Comparison of ENCODE assay signal across 22 cellular contexts in the genomic region with DNA sequence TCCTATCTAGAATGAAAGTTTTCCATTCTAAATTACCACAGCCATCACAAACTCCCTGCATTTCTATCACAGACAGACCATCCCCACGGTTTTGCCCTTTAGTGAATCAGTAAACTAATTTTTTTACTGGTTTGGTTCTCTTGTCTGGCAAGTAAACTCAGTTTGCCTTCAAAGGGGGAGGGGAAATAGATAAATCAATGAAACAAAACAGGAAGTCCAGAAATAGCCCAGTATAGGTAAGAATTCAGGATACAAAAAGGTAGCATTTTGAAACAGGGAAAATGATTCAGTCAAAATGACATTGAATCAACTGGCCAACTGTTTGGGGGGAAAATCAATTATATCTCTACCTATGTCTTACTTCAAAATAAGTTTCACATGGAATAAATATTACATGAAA. TPM values are rescaled to one million over a fixed set of nuclear protein-coding genes. Genes with fewer than 3 reads are reported as not detected.
A peak's percentile ranks its signal among the peaks of the same experiment; 100 is the strongest.
DNase-seq lines count a peak whose midpoint lies in the region; ATAC-seq, FAIRE-seq and TF ChIP-seq lines count a peak whose summit lies in the region.
"Had no signal": no experiment of that assay in that cellular context is flagged by ENCODE, and none has a peak within 500 bp of the region (broad histone marks: within the 10 kb centered on the region; RNA-seq: fewer than 3 reads in every experiment).

No MANE protein-coding gene starts in this region.

- H3K9me3 Mint-ChIP-seq in CD4-positive, CD25-positive, alpha-beta regulatory T cell, result no peaks in the 10 kb centered on the region
- H3K9me3 Mint-ChIP-seq in activated naive CD4-positive, alpha-beta T cell treated with anti-CD3 and anti-CD28 coated beads for 36 hours, result no peaks in the 10 kb centered on the region
- H3K9me3 Mint-ChIP-seq: CD4-positive, alpha-beta T cell; CD8-positive, alpha-beta T cell had no signal

- no peak for TF ChIP-seq RAD21 in HepG2 (CRISPR knock-in tag; IDR thresholded peaks at IDR 0.05)

- no peaks in the 10 kb centered on the region for H3K36me3 Mint-ChIP-seq in CD4-positive, CD25-positive, alpha-beta regulatory T cell
- H3K36me3 Mint-ChIP-seq in activated naive CD4-positive, alpha-beta T cell treated with anti-CD3 and anti-CD28 coated beads for 36 hours (ENCODE audit: low read depth), result no peaks in the 10 kb centered on the region
- H3K36me3 Mint-ChIP-seq: CD14-positive monocyte; CD8-positive, alpha-beta T cell had no signal

- H3K9ac ChIP-seq in HepG2 (ENCODE audit: insufficient read depth, low read depth, low read length), result no peak overlapping the region
- H3K9ac ChIP-seq: BLaER1 treated with 17β-estradiol and CSF1 and Interleukin-3, amounts not matched to agents 10 nM and 100 nM had no signal

- CTCF ChIA-PET in OCI-LY7 (lab: Charles Lee; ENCODE audit: unreplicated experiment) (no interaction called here), HepG2 (lab: Yijun Ruan, JAX; ENCODE audit: low intra/inter-chr PET ratio, low total read pairs) (no interaction called here)
- CTCF ChIA-PET in activated naive CD4-positive, alpha-beta T cell treated with anti-CD3 and anti-CD28 coated beads for 36 hours (lab: Charles Lee), result no interaction called here

- intact Hi-C loops in OCI-LY7 (cut with micrococcal nuclease; ENCODE audit: unreplicated experiment) (no loop called here), HepG2 (cut with micrococcal nuclease; ENCODE audit: unreplicated experiment) (no loop called here)
- intact Hi-C loops in activated naive CD4-positive, alpha-beta T cell treated with anti-CD3 and anti-CD28 coated beads for 36 hours (cut with micrococcal nuclease), result no loop called here

- H4K20me1 ChIP-seq in OCI-LY7 (ENCODE audit: insufficient read depth, low read length) (no peaks in the 10 kb centered on the region), HepG2 (ENCODE audit: insufficient read depth, low read length) (no peaks in the 10 kb centered on the region)
- H4K20me1 ChIP-seq: BLaER1 treated with 17β-estradiol and CSF1 and Interleukin-3, amounts not matched to agents 10 nM and 100 nM had no signal

- FAIRE-seq in GM18507 (lab: Jason Lieb, UNC) (peak; percentile 44), HepG2 (lab: Jason Lieb, UNC) (no peak)
- FAIRE-seq: A549, D721Med, GM12892, GM19239 had no signal

- peaks cover 5% of the 10 kb centered on the region for H3K4me1 ChIP-seq in CD4-positive, CD25-positive, alpha-beta regulatory T cell (ENCODE audit: control insufficient read depth, insufficient read depth, low read length, poor library complexity, severe bottlenecking)
- H3K4me1 ChIP-seq in OCI-LY7 (ENCODE audit: insufficient read depth, low read length, poor library complexity, severe bottlenecking), result peaks cover 4% of the 10 kb centered on the region
- H3K4me1 ChIP-seq in HepG2 (ENCODE audit: insufficient read depth, low read length), result peaks cover 6% of the 10 kb centered on the region
- H3K4me1 ChIP-seq: A549; BLaER1 treated with 17β-estradiol and CSF1 and Interleukin-3, amounts not matched to agents 10 nM and 100 nM; Caco-2 had no signal

- no peaks in the 10 kb centered on the region for H3K27me3 Mint-ChIP-seq in CD4-positive, CD25-positive, alpha-beta regulatory T cell
- H3K27me3 Mint-ChIP-seq in activated naive CD4-positive, alpha-beta T cell treated with anti-CD3 and anti-CD28 coated beads for 36 hours (ENCODE audit: low read depth), result no peaks in the 10 kb centered on the region
- H3K27me3 Mint-ChIP-seq: B cell; CD4-positive, alpha-beta T cell had no signal

- H3K27me3 ChIP-seq in CD4-positive, CD25-positive, alpha-beta regulatory T cell (ENCODE audit: control insufficient read depth, insufficient read depth, low read length), result no peaks in the 10 kb centered on the region
- 0 out of 5 replicates have a peak, but pooled peaks cover 0 to 5% of the 10 kb centered on the region in 2 experiments for H3K27me3 ChIP-seq in HepG2 (ENCODE audit: control insufficient read depth in 1 of 2, insufficient read depth in 2 of 2, low read length in 2 of 2)
- H3K27me3 ChIP-seq: BLaER1 treated with 17β-estradiol and CSF1 and Interleukin-3, amounts not matched to agents 10 nM and 100 nM had no signal

- POLR2A ChIA-PET in OCI-LY7 (lab: Charles Lee) (no interaction called here), HepG2 (lab: Yijun Ruan, JAX) (no interaction called here)

- 3% methylated on average over 1 of the region's 1 CpG for WGBS in HepG2 (ENCODE audit: low lambda C conversion rate)

- no peak for TF ChIP-seq EP300 in HepG2 (IDR thresholded peaks at IDR 0.05; ENCODE audit: low read depth in 2 of 2, low read length in 2 of 2)
- TF ChIP-seq EP300 in HepG2 (CRISPR knock-in tag; IDR thresholded peaks at IDR 0.05; ENCODE audit: borderline replicate concordance), result no peak

- in situ Hi-C loops in HepG2 (cut with HindIII; ENCODE audit: extremely low pct_ligation_motif_present, low pct_unique_long_range_greater_than_20kb), result no loop called here

- H3K4me1 Mint-ChIP-seq in CD4-positive, CD25-positive, alpha-beta regulatory T cell, result peaks cover 5 to 10% (median 7%) of the 10 kb centered on the region in 4 donors
- peaks cover 8% of the 10 kb centered on the region for H3K4me1 Mint-ChIP-seq in activated naive CD4-positive, alpha-beta T cell treated with anti-CD3 and anti-CD28 coated beads for 36 hours (ENCODE audit: low read depth)
- H3K4me1 Mint-ChIP-seq: CD14-positive monocyte had no signal

- no peak overlapping the region for H3K4me3 ChIP-seq in CD4-positive, CD25-positive, alpha-beta regulatory T cell (ENCODE audit: low read depth, low read length)
- no peak overlapping the region for H3K4me3 ChIP-seq in OCI-LY7 (ENCODE audit: low read depth, low read length, poor library complexity, severe bottlenecking)
- H3K4me3 ChIP-seq in HepG2 (replicated peaks in 1 of 3; ENCODE audit: insufficient read depth in 1 of 3, low read depth in 2 of 3, low read length in 3 of 3), result no peak overlapping the region
- H3K4me3 ChIP-seq: A549; BLaER1 treated with 17β-estradiol and CSF1 and Interleukin-3, amounts not matched to agents 10 nM and 100 nM had no signal

- DNase-seq in CD4-positive, CD25-positive, alpha-beta regulatory T cell, result peak in 1 of 3 donors; percentile 20
- DNase-seq in GM18507 (ENCODE audit: extremely low spot score, insufficient read length, low read depth), result no peak
- DNase-seq in OCI-LY7 (ENCODE audit: low spot score), result no peak
- no peak for DNase-seq in HepG2 (ENCODE audit: low spot score)
- no peak for DNase-seq in epidermal melanocyte (ENCODE audit: insufficient read length, low spot score)
- DNase-seq in stimulated activated CD4-positive, alpha-beta T cell treated with anti-CD3 and anti-CD28 coated beads, Interleukin-4, amount 100 ng/mL, for 4 hours, result no peak
- DNase-seq in activated naive CD4-positive, alpha-beta T cell treated with anti-CD3 and anti-CD28 coated beads for 36 hours, result no peak
- DNase-seq: AML-193; Caco-2; Calu3; CD4-positive, alpha-beta T cell; CD8-positive, alpha-beta T cell; DMS79 treated with DMSO at 0.1 percent for 48 hours; GF-D8 had no signal

- no peaks in the 10 kb centered on the region for H3K9me2 ChIP-seq in OCI-LY7 (ENCODE audit: insufficient read depth, low read length)

- no peak overlapping the region for H3K27ac ChIP-seq in CD4-positive, CD25-positive, alpha-beta regulatory T cell (ENCODE audit: insufficient read depth, low read length, poor library complexity, severe bottlenecking)
- no peak overlapping the region for H3K27ac ChIP-seq in OCI-LY7 (ENCODE audit: low read depth, low read length, poor library complexity, severe bottlenecking)
- H3K27ac ChIP-seq in HepG2 (ENCODE audit: extremely low read length, insufficient read depth, low read length), result no peak overlapping the region
- H3K27ac ChIP-seq: 22Rv1; A549; BLaER1 treated with 17β-estradiol and CSF1 and Interleukin-3, amounts not matched to agents 10 nM and 100 nM had no signal

- H3K79me2 ChIP-seq in OCI-LY7 (ENCODE audit: insufficient read depth, low read depth, low read length), result no peaks in the 10 kb centered on the region
- no peaks in the 10 kb centered on the region for H3K79me2 ChIP-seq in HepG2 (ENCODE audit: insufficient read depth, low read length)

- ATAC-seq in CD4-positive, CD25-positive, alpha-beta regulatory T cell (ENCODE audit: low read depth in 2 of 2), result no peak
- no peak for ATAC-seq in HepG2
- ATAC-seq: A549; CD8-positive, alpha-beta T cell had no signal

- no peaks in the 10 kb centered on the region for H3K36me3 ChIP-seq in CD4-positive, CD25-positive, alpha-beta regulatory T cell (ENCODE audit: control insufficient read depth, insufficient read depth, low read length)
- H3K36me3 ChIP-seq in OCI-LY7 (ENCODE audit: insufficient read depth, low read length) (no peaks in the 10 kb centered on the region), HepG2 (replicated peaks in 1 of 2; ENCODE audit: control insufficient read depth in 1 of 2, insufficient read depth in 2 of 2, low read length in 2 of 2) (no peaks in the 10 kb centered on the region)
- H3K36me3 ChIP-seq: BLaER1 treated with 17β-estradiol and CSF1 and Interleukin-3, amounts not matched to agents 10 nM and 100 nM had no signal

- H3K4me3 Mint-ChIP-seq in CD4-positive, CD25-positive, alpha-beta regulatory T cell, result no peak overlapping the region
- no peak overlapping the region for H3K4me3 Mint-ChIP-seq in activated naive CD4-positive, alpha-beta T cell treated with anti-CD3 and anti-CD28 coated beads for 36 hours
- H3K4me3 Mint-ChIP-seq: B cell; CD14-positive monocyte; CD4-positive, alpha-beta T cell; CD8-positive, alpha-beta T cell had no signal

- no peak for TF ChIP-seq CTCF in OCI-LY7 (conservative IDR thresholded peaks at IDR 0.05; ENCODE audit: low read length)
- TF ChIP-seq CTCF in HepG2 (CRISPR knock-in tag; IDR thresholded peaks at IDR 0.05), result no peak

- H3K4me2 ChIP-seq in OCI-LY7 (ENCODE audit: low read length) (0 out of 2 replicates have a peak overlapping the region, but pooled peaks have one; percentile 20), HepG2 (ENCODE audit: low read depth, low read length) (no peak overlapping the region)
- H3K4me2 ChIP-seq: A549; BLaER1 treated with 17β-estradiol and CSF1 and Interleukin-3, amounts not matched to agents 10 nM and 100 nM had no signal

- TF ChIP-seq POLR2A in HepG2 (IDR thresholded peaks at IDR 0.05; ENCODE audit: insufficient read depth in 1 of 2, low read depth in 2 of 2, low read length in 2 of 2), result no peak

- H3K27ac Mint-ChIP-seq in CD4-positive, CD25-positive, alpha-beta regulatory T cell, result peak overlapping the region in 2 of 3 donors; percentile 16 to 42
- no peak overlapping the region for H3K27ac Mint-ChIP-seq in activated naive CD4-positive, alpha-beta T cell treated with anti-CD3 and anti-CD28 coated beads for 36 hours
- H3K27ac Mint-ChIP-seq: B cell; CD14-positive monocyte; CD4-positive, alpha-beta T cell had no signal

- BruUV-seq in OCI-LY7 (replicated peaks; lab: Mats Ljungman, UMichigan), result no TSS peak
- BruUV-seq in HepG2 (replicated peaks; lab: Mats Ljungman, UMichigan), result no TSS peak

- H2AFZ ChIP-seq in OCI-LY7 (ENCODE audit: low read length) (peak overlapping the region; percentile 56; the same call in 1 of the 2 replicates), HepG2 (ENCODE audit: low read length) (no peak overlapping the region)

- no peaks in the 10 kb centered on the region for H3K9me3 ChIP-seq in CD4-positive, CD25-positive, alpha-beta regulatory T cell (ENCODE audit: control insufficient read depth in 2 of 2, low read length in 2 of 2)
- H3K9me3 ChIP-seq in OCI-LY7 (ENCODE audit: low read length), result no peaks in the 10 kb centered on the region
- H3K9me3 ChIP-seq in HepG2 (ENCODE audit: low read length), result no peaks in the 10 kb centered on the region
- H3K9me3 ChIP-seq: A549; BLaER1 treated with 17β-estradiol and CSF1 and Interleukin-3, amounts not matched to agents 10 nM and 100 nM; Caco-2 had no signal

RNA-seq across cellular contexts. Expression of a gene that starts 15.8 kb away (rescaled TPM):
- total RNA-seq in CD4-positive, CD25-positive, alpha-beta regulatory T cell, result 55.1 TPM
- 10 to 100 TPM in 2 of 4 donors, 1 to 10 TPM in 2; 9.4 to 12.1 (median 10.1) TPM for polyA plus RNA-seq in CD4-positive, CD25-positive, alpha-beta regulatory T cell
- 39.6 and 42.2 TPM in 2 replicates for total RNA-seq in OCI-LY7 (2014; rRNA removed; shearing (Covaris generic))
- total RNA-seq in OCI-LY7 (2022) (58.6 and 58.7 TPM in 2 replicates), HepG2 (2016; rRNA removed; fragmentation: Illumina TruSeq; extraction: Trizol) (56.8 and 68.3 TPM in 2 replicates)
- 28.7 and 35.3 TPM in 2 replicates for total RNA-seq in HepG2 (2016; cell fraction: cytosol; rRNA removed; fragmentation: Illumina TruSeq; extraction: Trizol; ENCODE audit: low read depth)
- 58.9 and 61.9 TPM in 2 replicates for total RNA-seq in HepG2 (2016; cell fraction: insoluble cytoplasmic fraction; rRNA removed; fragmentation: Illumina TruSeq; extraction: Trizol)
- 19.4 and 21.0 TPM in 2 replicates for total RNA-seq in HepG2 (2016; cell fraction: membrane; rRNA removed; fragmentation: Illumina TruSeq; extraction: Trizol)
- total RNA-seq in HepG2 (2016; cell fraction: nucleus; rRNA removed; fragmentation: Illumina TruSeq; extraction: Trizol), result 73.3 and 78.4 TPM in 2 replicates
- polyA plus RNA-seq in HepG2 (2011; rRNA removed), result 19.6 and 20.9 TPM in 2 replicates
- 7.8 and 10.8 TPM in 2 replicates for polyA plus RNA-seq in HepG2 (2011; cell fraction: cytosol; rRNA removed)
- 12.0 and 19.4 TPM in 2 replicates for polyA plus RNA-seq in HepG2 (2011; cell fraction: nucleus; rRNA removed)
- 22.8 and 23.5 TPM in 2 replicates for polyA plus RNA-seq in HepG2 (2012)
- 2.0 and 3.4 TPM in 2 replicates for polyA plus RNA-seq in HepG2 (2016; cell fraction: cytosol; fragmentation: Illumina TruSeq; extraction: Trizol; ENCODE audit: low read depth)
- 65.0 and 66.5 TPM in 2 replicates for polyA plus RNA-seq in HepG2 (2016; cell fraction: insoluble cytoplasmic fraction; fragmentation: Illumina TruSeq; extraction: Trizol; ENCODE audit: low read depth)
- polyA plus RNA-seq in HepG2 (2016; cell fraction: membrane; fragmentation: Illumina TruSeq; extraction: Trizol; ENCODE audit: low read depth), result 7.0 and 8.4 TPM in 2 replicates
- 98.4 and 105 TPM in 2 replicates for polyA plus RNA-seq in HepG2 (2016; cell fraction: nucleus; fragmentation: Illumina TruSeq; extraction: Trizol; ENCODE audit: insufficient read depth, low read depth)
- polyA minus RNA-seq in HepG2 (2011; rRNA and poly(A)+ RNA removed; ENCODE audit: low replicate concordance), result 6.4 and 17.7 TPM in 2 replicates
- 11.4 and 22.6 TPM in 2 replicates for polyA minus RNA-seq in HepG2 (2011; cell fraction: cytosol; rRNA and poly(A)+ RNA removed)
- 38.0 and 45.3 TPM in 2 replicates for polyA minus RNA-seq in HepG2 (2011; cell fraction: nucleus; rRNA and poly(A)+ RNA removed)
- 10 to 100 TPM; 50.8 to 57.0 TPM for total RNA-seq in activated naive CD4-positive, alpha-beta T cell treated with anti-CD3 and anti-CD28 coated beads for 36 hours
